Comparison of ENCODE assay signal across 27 cellular contexts in the genomic region with DNA sequence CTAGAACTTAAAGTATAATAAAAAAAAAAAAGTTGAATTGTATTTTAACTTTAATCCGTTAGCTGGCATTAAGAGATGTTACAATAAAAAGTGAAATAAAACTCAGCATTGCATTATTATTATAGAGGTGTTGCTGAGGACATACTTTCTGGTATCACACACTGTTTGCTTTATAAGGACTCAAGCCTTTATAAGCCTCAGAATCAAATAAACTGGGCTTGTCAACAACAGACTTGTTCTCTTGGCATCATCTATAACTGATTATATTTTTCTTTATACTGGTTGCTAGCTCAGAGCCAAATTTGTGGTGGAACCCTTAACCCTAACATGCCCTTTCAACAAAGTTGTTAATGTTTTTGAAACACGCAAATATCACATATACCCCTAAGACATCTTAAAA.
"Had no signal": no experiment of that assay in that cellular context is flagged by ENCODE, and none has a peak within 500 bp of the region (broad histone marks: within the 10 kb centered on the region; RNA-seq: fewer than 3 reads in every experiment).

No MANE protein-coding gene starts in this region.

- H3K9me3 ChIP-seq: stomach, suprapubic skin, testis, thoracic aorta, thyroid gland, tibial artery, transverse colon, upper lobe of right lung, uterus, vagina had no signal

- DNase-seq: stimulated activated CD4-positive, alpha-beta T cell treated with anti-CD3 and anti-CD28 coated beads, Interleukin-2, amount 100 ng/mL, for 48 hours; stimulated activated CD4-positive, alpha-beta T cell treated with anti-CD3 and anti-CD28 coated beads, Interleukin-4, amount 100 ng/mL, for 1 hour; stimulated activated CD4-positive, alpha-beta T cell treated with anti-CD3 and anti-CD28 coated beads, Interleukin-4, amount 100 ng/mL, for 24 hours; stimulated activated CD4-positive, alpha-beta T cell treated with anti-CD3 and anti-CD28 coated beads, Interleukin-4, amount 100 ng/mL, for 4 hours; stimulated activated CD8-positive, alpha-beta memory T cell treated with anti-CD3 and anti-CD28 coated beads, Interleukin-4, amount 100 ng/mL, for 48 hours; stimulated activated naive B cell treated with anti-CD40 and anti-IgM and Interleukin-4, amounts not matched to agents 10 μg/mL and 1 μg/mL and 100 μg/mL, for 72 hours; stimulated activated naive CD4-positive, alpha-beta T cell; stimulated activated naive CD4-positive, alpha-beta T cell treated with Interleukin-2 at 50 U/mL for 16 hours; stimulated activated naive CD8-positive, alpha-beta T cell treated with anti-CD3 and anti-CD28 coated beads, Interleukin-15, amount 100 ng/mL, for 72 hours; stimulated activated naive CD8-positive, alpha-beta T cell treated with anti-CD3 and anti-CD28 coated beads, Interleukin-15, Interleukin-2, amounts not matched to agents 100 U/mL and 50 U/mL, for 24 hours; stomach; substantia nigra; testis; thyroid gland; tibial artery; transverse colon; trophoblast cell; upper lobe of left lung; upper lobe of right lung; uterus had no signal

- H3K36me3 ChIP-seq: thoracic aorta, thyroid gland, transverse colon, upper lobe of right lung, uterus, vagina had no signal

- FAIRE-seq: urothelium cell line had no signal

- H3K27ac ChIP-seq: stomach, suprapubic skin, testis, thoracic aorta, thyroid gland, tibial artery, tibial nerve, transverse colon, upper lobe of left lung, upper lobe of right lung, uterus, vagina had no signal

- ATAC-seq: stimulated activated effector memory CD8-positive, alpha-beta T cell treated with anti-CD3 and anti-CD28 coated beads, Interleukin-12 subunit alpha, Interleukin-12 subunit beta, amount 100 ng/mL, for 72 hours; stimulated activated memory B cell treated with anti-CD40 and anti-IgM and Interleukin-4, amounts not matched to agents 10 μg/mL and 1 μg/mL and 100 μg/mL, for 72 hours; stimulated activated naive B cell treated with anti-CD40 and anti-IgM and Interleukin-4, amounts not matched to agents 10 μg/mL and 1 μg/mL and 100 μg/mL, for 72 hours; stimulated activated naive CD8-positive, alpha-beta T cell treated with anti-CD3 and anti-CD28 coated beads, Interleukin-15, amount 100 ng/mL, for 72 hours; stimulated activated naive CD8-positive, alpha-beta T cell treated with anti-CD3 and anti-CD28 coated beads, Interleukin-15, Interleukin-2, amounts not matched to agents 100 U/mL and 50 U/mL, for 24 hours; upper lobe of right lung had no signal

- H3K4me1 ChIP-seq: stomach, suprapubic skin, testis, thyroid gland, tibial artery, tibial nerve, transverse colon, upper lobe of left lung, upper lobe of right lung, uterus, vagina had no signal

- H3K27me3 ChIP-seq: stomach, suprapubic skin, testis, thyroid gland, tibial artery, tibial nerve, transverse colon, upper lobe of left lung, upper lobe of right lung, uterus, vagina had no signal

- H3K4me3 ChIP-seq: stomach, suprapubic skin, testis, thoracic aorta, thyroid gland, tibial artery, tibial nerve, transverse colon, upper lobe of left lung, upper lobe of right lung, uterus, vagina had no signal
